Comparison of ENCODE assay signal across 10 cellular contexts in the genomic region with DNA sequence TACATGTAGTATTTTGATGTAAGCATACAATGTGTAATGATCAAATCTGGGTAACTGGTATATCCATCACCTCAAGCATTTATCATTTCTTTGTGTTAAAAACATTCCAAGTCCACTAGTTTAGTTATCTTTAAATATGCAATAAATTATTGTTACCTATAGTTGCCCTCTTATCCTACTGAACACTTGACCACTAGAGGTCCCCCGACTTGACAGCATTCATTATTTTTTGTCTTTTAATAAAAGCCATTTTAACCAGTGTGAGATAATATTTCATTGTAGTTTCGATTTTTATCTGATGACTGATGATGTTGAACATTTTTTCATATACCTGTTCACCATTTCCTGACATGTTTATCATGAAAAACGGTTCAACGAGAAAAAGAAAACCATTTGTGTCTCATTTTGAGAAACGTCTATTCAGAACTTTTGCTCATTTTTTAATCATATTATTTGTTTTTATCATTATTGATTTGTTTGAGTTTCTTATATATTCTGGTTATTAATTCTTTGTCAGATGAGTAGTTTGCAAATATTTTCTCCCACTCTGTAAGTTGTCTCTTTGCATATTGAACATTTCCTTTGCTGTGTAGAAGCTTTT.
DNase-seq lines count a peak whose midpoint lies in the region; ATAC-seq and TF ChIP-seq lines count a peak whose summit lies in the region.
"Had no signal": no experiment of that assay in that cellular context is flagged by ENCODE, and none has a peak within 500 bp of the region (broad histone marks: within the 10 kb centered on the region; RNA-seq: fewer than 3 reads in every experiment).

No MANE protein-coding gene starts in this region.

- no peak overlapping the region for H3K27ac ChIP-seq in A673 (ENCODE audit: low read depth, low read length, poor library complexity, severe bottlenecking)
- no peak overlapping the region for H3K27ac ChIP-seq in Panc1 (ENCODE audit: low read length)
- no peak overlapping the region for H3K27ac ChIP-seq in colonic mucosa

- CTCF ChIA-PET in A673 (lab: Charles Lee) (no interaction called here), Panc1 (lab: Charles Lee) (no interaction called here)

- intact Hi-C loops in A673 (cut with micrococcal nuclease; ENCODE audit: unreplicated experiment) (no loop called here), Panc1 (cut with micrococcal nuclease; ENCODE audit: unreplicated experiment) (no loop called here), colonic mucosa (cut with DNase I) (no loop called here), posterior cingulate gyrus (cut with DNase I) (no loop called here)

- POLR2A ChIA-PET in A673 (lab: Charles Lee; ENCODE audit: low non-redundant PET) (no interaction called here), Panc1 (lab: Charles Lee) (no interaction called here)

- ATAC-seq in Panc1, result no peak

- TF ChIP-seq CTCF in A673 (conservative IDR thresholded peaks at IDR 0.05; ENCODE audit: low read depth, low read length) (peak; percentile 68), GM12875 (IDR thresholded peaks at IDR 0.05; ENCODE audit: borderline replicate concordance, insufficient read depth, low read depth, low read length) (0 out of 2 replicates have a peak, but pooled peaks have one; percentile 12), Panc1 (IDR thresholded peaks at IDR 0.05) (peak; percentile 28; the same call in 1 of the 2 replicates), colonic mucosa (IDR thresholded peaks at IDR 0.05) (no peak)

- no peak overlapping the region for H3K9ac ChIP-seq in colonic mucosa (ENCODE audit: low read depth in 2 of 2, low read length in 2 of 2)

- no peak overlapping the region for H3K4me3 ChIP-seq in A673 (ENCODE audit: low read depth, low read length, poor library complexity, severe bottlenecking)
- no peak overlapping the region for H3K4me3 ChIP-seq in GM12875 (ENCODE audit: low read depth, low read length)
- no peak overlapping the region for H3K4me3 ChIP-seq in Panc1 (ENCODE audit: low read depth in 2 of 2, low read length in 2 of 2)
- no peak overlapping the region for H3K4me3 ChIP-seq in colonic mucosa

- H3K27me3 ChIP-seq in A673 (replicated peaks; ENCODE audit: insufficient read depth, low read depth, low read length, poor library complexity) (no peaks in the 10 kb centered on the region), Panc1 (ENCODE audit: control insufficient read depth, insufficient read depth, low read length) (no peaks in the 10 kb centered on the region), colonic mucosa (no peaks in the 10 kb centered on the region)

- H3K4me1 ChIP-seq in A673 (ENCODE audit: insufficient read depth, low read length, poor library complexity, severe bottlenecking), result no peaks in the 10 kb centered on the region
- no peaks in the 10 kb centered on the region for H3K4me1 ChIP-seq in Panc1 (ENCODE audit: control insufficient read depth, insufficient read depth, low read length)
- H3K4me1 ChIP-seq in colonic mucosa, result no peaks in the 10 kb centered on the region

- H3K9me3 ChIP-seq in A673 (ENCODE audit: low read depth, low read length, poor library complexity, severe bottlenecking), result no peaks in the 10 kb centered on the region
- H3K9me3 ChIP-seq in Panc1 (ENCODE audit: control insufficient read depth, insufficient read depth, low read depth, low read length), result no peaks in the 10 kb centered on the region
- H3K9me3 ChIP-seq in colonic mucosa, result no peaks in the 10 kb centered on the region

- BruUV-seq in A673 (replicated peaks; lab: Mats Ljungman, UMichigan) (no TSS peak), Panc1 (replicated peaks; lab: Mats Ljungman, UMichigan) (no TSS peak)

- H3K36me3 ChIP-seq in A673 (ENCODE audit: insufficient read depth, low read length, poor library complexity, severe bottlenecking), result no peaks in the 10 kb centered on the region
- H3K36me3 ChIP-seq in Panc1 (ENCODE audit: control insufficient read depth, insufficient read depth, low read length), result no peaks in the 10 kb centered on the region
- H3K36me3 ChIP-seq in colonic mucosa, result no peaks in the 10 kb centered on the region

- in situ Hi-C loops in Panc1 (cut with HindIII; ENCODE audit: low pct_unique_long_range_greater_than_20kb, low sequenced_read_pairs), result no loop called here

- DNase-seq in A673 (ENCODE audit: low spot score) (peak; percentile 23), Panc1 (ENCODE audit: low read depth, low spot score) (no peak), fibroblast of peridontal ligament (ENCODE audit: extremely low read depth) (peak; percentile 5), COR-L47 (lab: John Stamatoyannopoulos, UW) (no peak), colonic mucosa (no peak), posterior cingulate gyrus (no peak)
- no peak for DNase-seq in activated CD4-positive, CD25-positive, alpha-beta regulatory T cell treated with anti-CD3 and anti-CD28 coated beads, Interleukin-2, amount 50 U/mL, for 72 hours
- DNase-seq: activated CD8-positive, alpha-beta memory T cell treated with anti-CD3 and anti-CD28 coated beads for 24 hours; NCI-H510A treated with DMSO at 0.1 percent for 48 hours had no signal

Comparison
In these comparisons a context has a peak if more than half of its experiments do, and no peak if none do; other contexts are left out.
1. DNase-seq: peak in A673 (single experiment) and fibroblast of peridontal ligament (single experiment); none in Panc1 (single experiment), activated CD4-positive, CD25-positive, alpha-beta regulatory T cell treated with anti-CD3 and anti-CD28 coated beads, Interleukin-2, amount 50 U/mL, for 72 hours (single experiment), COR-L47 (single experiment), colonic mucosa (single experiment) and posterior cingulate gyrus (0 of 10).